ENCODE assay signal across 27 cellular contexts in the genomic region with DNA sequence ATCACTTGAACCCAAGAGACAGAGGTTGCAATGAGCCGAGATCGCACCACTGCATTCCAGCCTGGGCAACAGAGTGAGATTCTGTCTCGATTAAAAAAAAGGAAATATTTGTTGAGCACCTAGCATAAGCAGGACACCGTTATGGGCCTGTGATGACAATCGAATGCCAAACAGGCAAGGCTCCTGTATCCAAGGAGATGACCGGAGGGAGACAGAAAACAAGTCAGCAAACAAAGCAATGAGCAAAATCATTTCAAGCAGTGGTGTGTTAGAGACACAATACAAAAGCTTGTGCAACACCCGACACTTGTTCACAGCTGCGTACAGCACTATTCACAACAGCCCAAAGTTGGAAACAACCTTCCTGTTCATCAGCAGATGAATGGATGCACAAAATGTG.
"Had no signal": no experiment of that assay in that cellular context is flagged by ENCODE, and none has a peak within 500 bp of the region (broad histone marks: within the 10 kb centered on the region; RNA-seq: fewer than 3 reads in every experiment).

No MANE protein-coding gene starts in this region.

- H3K4me3 ChIP-seq: ascending aorta had no signal

- H3K27me3 ChIP-seq: ascending aorta had no signal

- H3K36me3 ChIP-seq: ascending aorta had no signal

- FAIRE-seq: TTC549 had no signal

- DNase-seq: activated B cell treated with CpG ODN at 0.5 μM for 24 hours; activated CD4-positive, alpha-beta memory T cell treated with anti-CD3 and anti-CD28 coated beads for 36 hours; activated CD4-positive, alpha-beta T cell treated with anti-CD3 and anti-CD28 coated beads for 4 hours; activated CD4-positive, alpha-beta T cell treated with anti-CD3 and anti-CD28 coated beads, Interleukin-2, amount 10 ng/mL, durations not matched to agents 24 days and 14 days; activated CD4-positive, alpha-beta T cell treated with anti-CD3 and anti-CD28 coated beads, Interleukin-2, amount 50 U/mL, for 1 hour; activated CD4-positive, alpha-beta T cell treated with anti-CD3 and anti-CD28 coated beads, Interleukin-2, amount 50 U/mL, for 4 hours; activated CD4-positive, CD25-positive, alpha-beta regulatory T cell treated with anti-CD3 and anti-CD28 coated beads, Interleukin-2, amount 50 U/mL, for 72 hours; activated CD8-positive, alpha-beta memory T cell treated with anti-CD3 and anti-CD28 coated beads, Interleukin-2, amount 50 U/mL, for 4 hours; activated CD8-positive, alpha-beta T cell treated with anti-CD3 and anti-CD28 coated beads for 36 hours; activated effector memory CD4-positive, alpha-beta T cell treated with Interleukin-2 at 50 U/mL for 16 hours; activated gamma-delta T cell; activated naive CD4-positive, alpha-beta T cell treated with anti-CD3 and anti-CD28 coated beads, Interleukin-2, amount 10 ng/mL, durations not matched to agents 7 days and 5 days; activated naive CD4-positive, alpha-beta T cell treated with Interleukin-2 at 50 U/mL for 16 hours; activated naive CD8-positive, alpha-beta T cell treated with anti-CD3 and anti-CD28 coated beads, Interleukin-2, amount 10 ng/mL, durations not matched to agents 7 days and 5 days; activated naive CD8-positive, alpha-beta T cell treated with anti-CD3 and anti-CD28 coated beads, Interleukin-2, amount 50 U/mL, for 24 hours; activated T-cell treated with anti-CD3 and anti-CD28 coated beads for 4 hours; activated T-cell treated with anti-CD3 and anti-CD28 coated beads, Interleukin-2, amount 50 U/mL, for 24 hours; activated T-cell treated with anti-CD3 and anti-CD28 coated beads, Interleukin-2, amount 50 U/mL, for 48 hours; amygdala; anterior cingulate cortex; central memory CD4-positive, alpha-beta T cell; T-cell; T-helper 17 cell; T1000 had no signal

- H3K27ac ChIP-seq: ascending aorta, VCaP had no signal

- ATAC-seq: activated CD8-positive, alpha-beta T cell treated with anti-CD3 and anti-CD28 coated beads for 36 hours; activated naive CD8-positive, alpha-beta T cell treated with anti-CD3 and anti-CD28 coated beads, Interleukin-2, amount 50 U/mL, for 24 hours; T-cell; T-helper 17 cell had no signal

- H3K9me3 ChIP-seq: ascending aorta had no signal

- H3K4me1 ChIP-seq: ascending aorta had no signal
